In genomic region chr2:76169985-76170384, GRCh38 we compare ENCODE assay signal across 21 cellular contexts.
DNase-seq lines count a peak whose midpoint lies in the region; ATAC-seq and TF ChIP-seq lines count a peak whose summit lies in the region.
"Had no signal": no experiment of that assay in that cellular context is flagged by ENCODE, and none has a peak within 500 bp of the region (broad histone marks: within the 10 kb centered on the region; RNA-seq: fewer than 3 reads in every experiment).

No MANE protein-coding gene starts in this region.

- intact Hi-C loops in dorsolateral prefrontal cortex (cut with DNase I) = no loop called here

- ATAC-seq in HG02571 (IDR thresholded peaks at IDR 0.05; ENCODE audit: unreplicated experiment) = no peak
- ATAC-seq: A549; CD8-positive, alpha-beta T cell; GM12878 had no signal

- H3K27ac ChIP-seq in dorsolateral prefrontal cortex = peak overlapping the region in 49 of 59 donors; percentile 8 to 84 (median 62)
- H3K27ac ChIP-seq: 22Rv1; A549; BLaER1 treated with 17β-estradiol and CSF1 and Interleukin-3, amounts not matched to agents 10 nM and 100 nM; C4-2B had no signal

- no peaks in the 10 kb centered on the region for H3K27me3 ChIP-seq in dorsolateral prefrontal cortex
- H3K27me3 ChIP-seq: BLaER1 treated with 17β-estradiol and CSF1 and Interleukin-3, amounts not matched to agents 10 nM and 100 nM had no signal

- no peak for TF ChIP-seq CTCF in dorsolateral prefrontal cortex (IDR thresholded peaks at IDR 0.05 in 54 of 56, conservative IDR thresholded peaks at IDR 0.05 in 2 of 56; ENCODE audit: low read depth in 1 of 56, partially characterized antibody in 56 of 56)

- no peak overlapping the region for H3K4me3 ChIP-seq in dorsolateral prefrontal cortex
- H3K4me3 ChIP-seq: A549; BLaER1 treated with 17β-estradiol and CSF1 and Interleukin-3, amounts not matched to agents 10 nM and 100 nM; GM12878 had no signal

- DNase-seq in NCI-H82 (lab: John Stamatoyannopoulos, UW) (peak; percentile 30), NCI-H82 treated with DMSO at 0.1 percent for 48 hours (lab: John Stamatoyannopoulos, UW; ENCODE audit: unreplicated experiment) (no peak), dorsolateral prefrontal cortex (no peak)
- no peak for DNase-seq in activated CD4-positive, alpha-beta T cell treated with anti-CD3 and anti-CD28 coated beads, Interleukin-2, amount 50 U/mL, for 48 hours
- DNase-seq: AML-193; CD4-positive, alpha-beta T cell; CD8-positive, alpha-beta T cell; COR-L47; DMS 273 treated with DMSO at 0.1 percent for 48 hours; DMS153; DMS53; DMS79; DND-41; EL; GDM1 had no signal
